In the genomic region with DNA sequence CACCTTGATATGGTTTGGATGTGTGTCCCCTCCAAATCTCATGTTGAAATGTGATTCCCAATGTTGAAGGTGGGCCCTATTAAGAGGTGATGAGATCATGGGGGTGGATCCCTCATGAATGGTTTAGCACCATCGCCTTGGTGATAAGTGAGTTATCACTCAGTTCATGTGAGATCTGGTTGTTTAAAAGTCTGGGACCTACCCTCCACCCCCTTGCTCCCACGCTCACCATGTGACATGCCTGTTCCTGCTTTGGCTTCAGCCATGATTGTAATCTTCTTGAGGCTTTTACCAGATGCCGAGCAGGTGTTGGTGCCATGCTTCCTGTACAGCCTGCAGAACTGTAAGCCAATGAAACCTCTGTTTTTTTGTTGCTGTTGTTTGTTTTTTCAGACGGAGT, we compare ENCODE assay signal across 1 cellular context.
TF ChIP-seq lines count a peak whose summit lies in the region.

No MANE protein-coding gene starts in this region.

TF ChIP-seq in K562, 482 proteins besides CTCF, POLR2A, EP300 and RAD21 (continued from another document):
- TF ChIP-seq, protein P1, sequence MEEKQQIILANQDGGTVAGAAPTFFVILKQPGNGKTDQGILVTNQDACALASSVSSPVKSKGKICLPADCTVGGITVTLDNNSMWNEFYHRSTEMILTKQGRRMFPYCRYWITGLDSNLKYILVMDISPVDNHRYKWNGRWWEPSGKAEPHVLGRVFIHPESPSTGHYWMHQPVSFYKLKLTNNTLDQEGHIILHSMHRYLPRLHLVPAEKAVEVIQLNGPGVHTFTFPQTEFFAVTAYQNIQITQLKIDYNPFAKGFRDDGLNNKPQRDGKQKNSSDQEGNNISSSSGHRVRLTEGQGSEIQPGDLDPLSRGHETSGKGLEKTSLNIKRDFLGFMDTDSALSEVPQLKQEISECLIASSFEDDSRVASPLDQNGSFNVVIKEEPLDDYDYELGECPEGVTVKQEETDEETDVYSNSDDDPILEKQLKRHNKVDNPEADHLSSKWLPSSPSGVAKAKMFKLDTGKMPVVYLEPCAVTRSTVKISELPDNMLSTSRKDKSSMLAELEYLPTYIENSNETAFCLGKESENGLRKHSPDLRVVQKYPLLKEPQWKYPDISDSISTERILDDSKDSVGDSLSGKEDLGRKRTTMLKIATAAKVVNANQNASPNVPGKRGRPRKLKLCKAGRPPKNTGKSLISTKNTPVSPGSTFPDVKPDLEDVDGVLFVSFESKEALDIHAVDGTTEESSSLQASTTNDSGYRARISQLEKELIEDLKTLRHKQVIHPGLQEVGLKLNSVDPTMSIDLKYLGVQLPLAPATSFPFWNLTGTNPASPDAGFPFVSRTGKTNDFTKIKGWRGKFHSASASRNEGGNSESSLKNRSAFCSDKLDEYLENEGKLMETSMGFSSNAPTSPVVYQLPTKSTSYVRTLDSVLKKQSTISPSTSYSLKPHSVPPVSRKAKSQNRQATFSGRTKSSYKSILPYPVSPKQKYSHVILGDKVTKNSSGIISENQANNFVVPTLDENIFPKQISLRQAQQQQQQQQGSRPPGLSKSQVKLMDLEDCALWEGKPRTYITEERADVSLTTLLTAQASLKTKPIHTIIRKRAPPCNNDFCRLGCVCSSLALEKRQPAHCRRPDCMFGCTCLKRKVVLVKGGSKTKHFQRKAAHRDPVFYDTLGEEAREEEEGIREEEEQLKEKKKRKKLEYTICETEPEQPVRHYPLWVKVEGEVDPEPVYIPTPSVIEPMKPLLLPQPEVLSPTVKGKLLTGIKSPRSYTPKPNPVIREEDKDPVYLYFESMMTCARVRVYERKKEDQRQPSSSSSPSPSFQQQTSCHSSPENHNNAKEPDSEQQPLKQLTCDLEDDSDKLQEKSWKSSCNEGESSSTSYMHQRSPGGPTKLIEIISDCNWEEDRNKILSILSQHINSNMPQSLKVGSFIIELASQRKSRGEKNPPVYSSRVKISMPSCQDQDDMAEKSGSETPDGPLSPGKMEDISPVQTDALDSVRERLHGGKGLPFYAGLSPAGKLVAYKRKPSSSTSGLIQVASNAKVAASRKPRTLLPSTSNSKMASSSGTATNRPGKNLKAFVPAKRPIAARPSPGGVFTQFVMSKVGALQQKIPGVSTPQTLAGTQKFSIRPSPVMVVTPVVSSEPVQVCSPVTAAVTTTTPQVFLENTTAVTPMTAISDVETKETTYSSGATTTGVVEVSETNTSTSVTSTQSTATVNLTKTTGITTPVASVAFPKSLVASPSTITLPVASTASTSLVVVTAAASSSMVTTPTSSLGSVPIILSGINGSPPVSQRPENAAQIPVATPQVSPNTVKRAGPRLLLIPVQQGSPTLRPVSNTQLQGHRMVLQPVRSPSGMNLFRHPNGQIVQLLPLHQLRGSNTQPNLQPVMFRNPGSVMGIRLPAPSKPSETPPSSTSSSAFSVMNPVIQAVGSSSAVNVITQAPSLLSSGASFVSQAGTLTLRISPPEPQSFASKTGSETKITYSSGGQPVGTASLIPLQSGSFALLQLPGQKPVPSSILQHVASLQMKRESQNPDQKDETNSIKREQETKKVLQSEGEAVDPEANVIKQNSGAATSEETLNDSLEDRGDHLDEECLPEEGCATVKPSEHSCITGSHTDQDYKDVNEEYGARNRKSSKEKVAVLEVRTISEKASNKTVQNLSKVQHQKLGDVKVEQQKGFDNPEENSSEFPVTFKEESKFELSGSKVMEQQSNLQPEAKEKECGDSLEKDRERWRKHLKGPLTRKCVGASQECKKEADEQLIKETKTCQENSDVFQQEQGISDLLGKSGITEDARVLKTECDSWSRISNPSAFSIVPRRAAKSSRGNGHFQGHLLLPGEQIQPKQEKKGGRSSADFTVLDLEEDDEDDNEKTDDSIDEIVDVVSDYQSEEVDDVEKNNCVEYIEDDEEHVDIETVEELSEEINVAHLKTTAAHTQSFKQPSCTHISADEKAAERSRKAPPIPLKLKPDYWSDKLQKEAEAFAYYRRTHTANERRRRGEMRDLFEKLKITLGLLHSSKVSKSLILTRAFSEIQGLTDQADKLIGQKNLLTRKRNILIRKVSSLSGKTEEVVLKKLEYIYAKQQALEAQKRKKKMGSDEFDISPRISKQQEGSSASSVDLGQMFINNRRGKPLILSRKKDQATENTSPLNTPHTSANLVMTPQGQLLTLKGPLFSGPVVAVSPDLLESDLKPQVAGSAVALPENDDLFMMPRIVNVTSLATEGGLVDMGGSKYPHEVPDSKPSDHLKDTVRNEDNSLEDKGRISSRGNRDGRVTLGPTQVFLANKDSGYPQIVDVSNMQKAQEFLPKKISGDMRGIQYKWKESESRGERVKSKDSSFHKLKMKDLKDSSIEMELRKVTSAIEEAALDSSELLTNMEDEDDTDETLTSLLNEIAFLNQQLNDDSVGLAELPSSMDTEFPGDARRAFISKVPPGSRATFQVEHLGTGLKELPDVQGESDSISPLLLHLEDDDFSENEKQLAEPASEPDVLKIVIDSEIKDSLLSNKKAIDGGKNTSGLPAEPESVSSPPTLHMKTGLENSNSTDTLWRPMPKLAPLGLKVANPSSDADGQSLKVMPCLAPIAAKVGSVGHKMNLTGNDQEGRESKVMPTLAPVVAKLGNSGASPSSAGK (IDR thresholded peaks at IDR 0.05) = peak; percentile 28
- no peak for TF ChIP-seq WHSC1 (IDR thresholded peaks at IDR 0.05; ENCODE audit: low read length)
- peak; percentile 47 for TF ChIP-seq L3MBTL2 (IDR thresholded peaks at IDR 0.05)
- no peak for TF ChIP-seq RFX7 (CRISPR knock-in tag; IDR thresholded peaks at IDR 0.05)
- TF ChIP-seq ILF3 (IDR thresholded peaks at IDR 0.05; ENCODE audit: borderline replicate concordance) = no peak
- TF ChIP-seq MYC (IDR thresholded peaks at IDR 0.05; ENCODE audit: low read depth, low read length) = no peak
- TF ChIP-seq MYC (CRISPR knock-in tag; IDR thresholded peaks at IDR 0.05; ENCODE audit: borderline replicate concordance, low read depth) = no peak
- TF ChIP-seq TEAD4 (IDR thresholded peaks at IDR 0.05; ENCODE audit: low read length) = peak; percentile 12; the same call in 1 of the 2 replicates
- TF ChIP-seq TEAD4 (CRISPR knock-in tag; IDR thresholded peaks at IDR 0.05; ENCODE audit: borderline replicate concordance) = no peak
- no peak for TF ChIP-seq ZZZ3 (IDR thresholded peaks at IDR 0.05)
- TF ChIP-seq, protein P2, sequence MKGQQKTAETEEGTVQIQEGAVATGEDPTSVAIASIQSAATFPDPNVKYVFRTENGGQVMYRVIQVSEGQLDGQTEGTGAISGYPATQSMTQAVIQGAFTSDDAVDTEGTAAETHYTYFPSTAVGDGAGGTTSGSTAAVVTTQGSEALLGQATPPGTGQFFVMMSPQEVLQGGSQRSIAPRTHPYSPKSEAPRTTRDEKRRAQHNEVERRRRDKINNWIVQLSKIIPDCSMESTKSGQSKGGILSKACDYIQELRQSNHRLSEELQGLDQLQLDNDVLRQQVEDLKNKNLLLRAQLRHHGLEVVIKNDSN (CRISPR knock-in tag; IDR thresholded peaks at IDR 0.05) = 0 out of 2 replicates have a peak, but pooled peaks have one; percentile 18
- peak; percentile 23; the same call in 1 of the 2 replicates for TF ChIP-seq RFX1 (IDR thresholded peaks at IDR 0.05)
- TF ChIP-seq EGR1 (conservative IDR thresholded peaks at IDR 0.05) = peak; percentile 14; the same call in 1 of the 2 replicates
